19 cellular contexts compared by ENCODE assay signal in the genomic region with DNA sequence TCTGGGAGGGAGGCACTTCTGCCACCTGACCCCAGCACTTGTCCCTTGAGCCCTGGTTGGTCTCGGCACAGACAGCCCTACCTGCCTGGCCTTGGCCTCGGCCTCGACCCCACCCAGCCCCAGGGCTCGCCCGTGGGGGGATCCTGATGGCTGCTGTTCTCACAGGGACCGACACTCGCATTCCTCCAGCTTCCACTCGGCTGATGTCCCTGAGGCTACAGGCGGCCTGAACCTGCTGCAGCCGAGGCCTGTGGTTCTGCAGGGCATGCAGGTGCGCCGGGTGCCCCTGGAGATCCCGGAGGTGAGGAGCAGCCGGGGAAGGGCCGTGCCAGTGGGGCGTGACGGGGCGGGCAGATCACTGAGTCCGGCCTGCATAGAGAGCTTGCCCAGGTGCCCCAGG. TPM values are rescaled to one million over a fixed set of nuclear protein-coding genes. Genes with fewer than 3 reads are reported as not detected.
DNase-seq lines count a peak whose midpoint lies in the region; ATAC-seq, FAIRE-seq and TF ChIP-seq lines count a peak whose summit lies in the region.
"Had no signal": no experiment of that assay in that cellular context is flagged by ENCODE, and none has a peak within 500 bp of the region (broad histone marks: within the 10 kb centered on the region; RNA-seq: fewer than 3 reads in every experiment).

No MANE protein-coding gene starts in this region.

- POLR2A ChIA-PET in K562 (lab: Yijun Ruan, JAX), result interaction anchor here (1.5 kb wide), 1 partner anchor 10 kb away, joined by 5 read pairs; no protein-coding TSS in a partner anchor

- no peak overlapping the region for H3K18ac ChIP-seq in mesenchymal stem cell (ENCODE audit: low read depth in 1 of 2, low read length in 2 of 2)

- CTCF ChIA-PET in K562 (lab: Yijun Ruan, JAX; ENCODE audit: low intra/inter-chr PET ratio), result no interaction called here

- no peak for TF ChIP-seq RAD21 in K562 (CRISPR knock-in tag; conservative IDR thresholded peaks at IDR 0.05 in 1 of 2, IDR thresholded peaks at IDR 0.05 in 1 of 2)

- in situ Hi-C loops in K562 (cut with MboI), result no loop called here

- no peaks in the 10 kb centered on the region for H3K9me3 Mint-ChIP-seq in activated T-cell treated with anti-CD3 and anti-CD28 coated beads, Interleukin-2, amount 50 U/mL, for 24 hours
- H3K9me3 Mint-ChIP-seq: CD4-positive, alpha-beta T cell had no signal

- H3K4me1 ChIP-seq in K562 (replicated peaks in 1 of 2; ENCODE audit: control insufficient read depth in 2 of 2, insufficient read depth in 2 of 2, low read length in 2 of 2) (peaks cover 6 to 59% of the 10 kb centered on the region in 2 experiments; a peak in 3 of 5 replicates), mesenchymal stem cell (ENCODE audit: control insufficient read depth, insufficient read depth, low read depth, low read length) (peaks cover 41% of the 10 kb centered on the region), upper lobe of right lung (peaks cover 12% of the 10 kb centered on the region)

- ATAC-seq in K562 (no peak), upper lobe of right lung (peak; percentile 40), HG02840 (IDR thresholded peaks at IDR 0.05; ENCODE audit: low FRiP score, unreplicated experiment) (no peak)
- ATAC-seq: A549 had no signal

- H3K4me2 ChIP-seq in K562 (ENCODE audit: insufficient read depth, low read length) (no peak overlapping the region), mesenchymal stem cell (ENCODE audit: low read length, poor library complexity, severe bottlenecking) (peak overlapping the region; percentile 0)
- H3K4me2 ChIP-seq: A549 had no signal

- H2BK12ac ChIP-seq in mesenchymal stem cell (ENCODE audit: low read length in 2 of 2), result no peak overlapping the region

- no peak overlapping the region for H3K4ac ChIP-seq in mesenchymal stem cell (ENCODE audit: low read depth in 1 of 2, low read length in 2 of 2)

- no peaks in the 10 kb centered on the region for H3K9me3 ChIP-seq in K562 (replicated peaks; ENCODE audit: control insufficient read depth, insufficient read depth, low read depth, low read length)
- H3K9me3 ChIP-seq in mesenchymal stem cell (ENCODE audit: control insufficient read depth, low read length), result no peaks in the 10 kb centered on the region
- H3K9me3 ChIP-seq in upper lobe of right lung, result no peaks in the 10 kb centered on the region
- H3K9me3 ChIP-seq: A549, Caco-2 had no signal

- H2BK120ac ChIP-seq in mesenchymal stem cell (ENCODE audit: low read depth, low read length), result no peak overlapping the region

- H4K8ac ChIP-seq in mesenchymal stem cell (ENCODE audit: low read length), result no peak overlapping the region

- WGBS in K562 (ENCODE audit: insufficient coverage, low coverage, missing lambda C conversion rate), result 96% methylated on average over 13 of the region's 19 CpGs
- WGBS in mesenchymal stem cell, result 95% methylated on average over 19 of the region's 19 CpGs

- H3K79me2 ChIP-seq in K562 (ENCODE audit: control insufficient read depth, insufficient read depth, low read length), result peaks cover 24% of the 10 kb centered on the region

- no peaks in the 10 kb centered on the region; the same call in 1 of the 2 replicates for H4K20me1 ChIP-seq in K562 (replicated peaks; ENCODE audit: control insufficient read depth, insufficient read depth, low read length)

- no peak overlapping the region for H3K4me3 Mint-ChIP-seq in activated T-cell treated with anti-CD3 and anti-CD28 coated beads, Interleukin-2, amount 50 U/mL, for 24 hours

- no peak overlapping the region for H3K23ac ChIP-seq in mesenchymal stem cell (ENCODE audit: low read length in 2 of 2)

- BruUV-seq in K562 (replicated peaks; lab: Mats Ljungman, UMichigan), result no TSS peak

- no peak overlapping the region for H3K14ac ChIP-seq in mesenchymal stem cell (ENCODE audit: low read length in 2 of 2)

- TF ChIP-seq CTCF in K562 (IDR thresholded peaks at IDR 0.05 in 2 of 3, conservative IDR thresholded peaks at IDR 0.05 in 1 of 3; ENCODE audit: insufficient read depth in 2 of 3, low read depth in 1 of 3, low read length in 3 of 3) (no peak), upper lobe of right lung (IDR thresholded peaks at IDR 0.05) (no peak)

- H3K4me1 Mint-ChIP-seq in activated T-cell treated with anti-CD3 and anti-CD28 coated beads, Interleukin-2, amount 50 U/mL, for 24 hours (ENCODE audit: low read depth), result peaks cover 30% of the 10 kb centered on the region

- H3K4me3 ChIP-seq in K562, result no peak overlapping the region
- H3K4me3 ChIP-seq in mesenchymal stem cell (ENCODE audit: insufficient read depth in 1 of 2, low read depth in 1 of 2, low read length in 2 of 2), result no peak overlapping the region
- H3K4me3 ChIP-seq in upper lobe of right lung, result no peak overlapping the region
- H3K4me3 ChIP-seq: A549, GM23248 had no signal

- no peaks in the 10 kb centered on the region for H3K9me1 ChIP-seq in K562 (ENCODE audit: control insufficient read depth, insufficient read depth, low read length)

- peaks cover 84% of the 10 kb centered on the region; the same call in 2 of the 3 replicates for H3K36me3 ChIP-seq in K562 (ENCODE audit: control insufficient read depth, insufficient read depth, low read length)
- peaks cover 80 to 84% of the 10 kb centered on the region in 2 experiments for H3K36me3 ChIP-seq in mesenchymal stem cell (ENCODE audit: control insufficient read depth in 1 of 2, insufficient read depth in 2 of 2, low read depth in 1 of 2, low read length in 2 of 2)
- H3K36me3 ChIP-seq in upper lobe of right lung, result peaks cover 69% of the 10 kb centered on the region

- H3K27ac ChIP-seq in K562 (ENCODE audit: extremely low read depth, low read depth, low read length) (no peak overlapping the region), mesenchymal stem cell (ENCODE audit: low read length, poor library complexity, severe bottlenecking) (peak overlapping the region; percentile 5), upper lobe of right lung (no peak overlapping the region)
- H3K27ac ChIP-seq: 22Rv1, A549, C4-2B, GM23248 had no signal

- H3K27me3 ChIP-seq in K562 (ENCODE audit: control insufficient read depth in 2 of 2, insufficient read depth in 2 of 2, low read length in 2 of 2), result no peaks in the 10 kb centered on the region
- H3K27me3 ChIP-seq in mesenchymal stem cell (ENCODE audit: control insufficient read depth in 1 of 2, insufficient read depth in 1 of 2, low read length in 2 of 2), result no peaks in the 10 kb centered on the region
- H3K27me3 ChIP-seq in upper lobe of right lung, result no peaks in the 10 kb centered on the region

- no peak overlapping the region for H2AK5ac ChIP-seq in mesenchymal stem cell (ENCODE audit: low read length, severe bottlenecking)

- H3K9ac ChIP-seq in K562 (ENCODE audit: insufficient read depth in 1 of 2, low read depth in 2 of 2, low read length in 2 of 2) (no peak overlapping the region; a peak in 1 of 4 replicates), mesenchymal stem cell (ENCODE audit: low read length) (no peak overlapping the region)
- H3K9ac ChIP-seq: GM23248 had no signal

- TF ChIP-seq EP300 in K562 (IDR thresholded peaks at IDR 0.05; ENCODE audit: low read length), result no peak

- H3K79me1 ChIP-seq in mesenchymal stem cell (replicated peaks; ENCODE audit: low read length, poor library complexity, severe bottlenecking), result peaks cover 39% of the 10 kb centered on the region

- H2AFZ ChIP-seq in K562 (ENCODE audit: low read depth, low read length) (no peak overlapping the region), mesenchymal stem cell (ENCODE audit: low read depth, low read length) (no peak overlapping the region)
- H2AFZ ChIP-seq: GM23248 had no signal

- no peak overlapping the region for H2BK15ac ChIP-seq in mesenchymal stem cell (ENCODE audit: low read depth, poor library complexity, severe bottlenecking)

- no peak for TF ChIP-seq POLR2A in K562 (conservative IDR thresholded peaks at IDR 0.05)

- no peak for FAIRE-seq in K562 (lab: Jason Lieb, UNC)
- FAIRE-seq: A549, D721Med, GM19239, H54 had no signal

- no peak overlapping the region for H2BK5ac ChIP-seq in mesenchymal stem cell (ENCODE audit: low read depth, low read length, poor library complexity, severe bottlenecking)

- DNase-seq in activated T-cell treated with anti-CD3 and anti-CD28 coated beads, Interleukin-2, amount 50 U/mL, for 24 hours, result no peak
- DNase-seq in activated T-cell treated with anti-CD3 and anti-CD28 coated beads, Interleukin-2, amount 50 U/mL, for 1 hour, result no peak
- no peak for DNase-seq in K562 (ENCODE audit: extremely low read depth in 1 of 4, low spot score in 3 of 4)
- DNase-seq in mesenchymal stem cell, result no peak
- no peak for DNase-seq in upper lobe of right lung
- DNase-seq in EL, result no peak
- DNase-seq: AML-193; Caco-2; CD4-positive, alpha-beta T cell; GDM1; GM23248; HCEC 1CT had no signal

- H3K27me3 Mint-ChIP-seq in activated T-cell treated with anti-CD3 and anti-CD28 coated beads, Interleukin-2, amount 50 U/mL, for 24 hours, result no peaks in the 10 kb centered on the region
- H3K27me3 Mint-ChIP-seq: CD4-positive, alpha-beta T cell had no signal

- peaks cover 92% of the 10 kb centered on the region for H3K36me3 Mint-ChIP-seq in activated T-cell treated with anti-CD3 and anti-CD28 coated beads, Interleukin-2, amount 50 U/mL, for 24 hours (ENCODE audit: low read depth)

- intact Hi-C loops in K562 (cut with micrococcal nuclease) (no loop called here), upper lobe of right lung (cut with DNase I) (no loop called here)

- no peak overlapping the region for H4K91ac ChIP-seq in mesenchymal stem cell (ENCODE audit: low read length)

- peak overlapping the region; percentile 44 for H3K27ac Mint-ChIP-seq in activated T-cell treated with anti-CD3 and anti-CD28 coated beads, Interleukin-2, amount 50 U/mL, for 24 hours
- H3K27ac Mint-ChIP-seq: CD4-positive, alpha-beta T cell had no signal

RNA-seq across cellular contexts. Expression of a gene that starts 5.1 kb away (rescaled TPM):
- 75.0 and 267 TPM in 2 replicates for total RNA-seq in K562 (2011; cell fraction: chromatin; rRNA removed; ENCODE audit: low replicate concordance)
- 170 and 187 TPM in 2 replicates for total RNA-seq in K562 (2011; cell fraction: nucleolus; rRNA removed)
- total RNA-seq in K562 (2011; cell fraction: nucleoplasm; rRNA removed), result 110 and 119 TPM in 2 replicates
- total RNA-seq in K562 (2014; rRNA removed), result 21.3 and 24.3 TPM in 2 replicates
- total RNA-seq in K562 (2014; rRNA removed; fragmentation: Illumina TruSeq; extraction: Trizol), result 2.5 and 4.3 TPM in 2 replicates
- total RNA-seq in K562 (2015; rRNA removed; fragmentation: Illumina TruSeq; extraction: Trizol), result 13.9 and 14.1 TPM in 2 replicates
- 40.0 and 47.8 TPM in 2 replicates for total RNA-seq in K562 (2021)
- polyA plus RNA-seq in K562 (2011; rRNA removed), result 9.2 and 19.0 TPM in 2 replicates
- polyA plus RNA-seq in K562 (2011; cell fraction: cytosol; rRNA removed), result 17.7 and 33.4 TPM in 2 replicates
- 87.8 and 157 TPM in 2 replicates for polyA plus RNA-seq in K562 (2011; cell fraction: nucleus; rRNA removed)
- 25.3 and 40.1 TPM in 2 replicates for polyA plus RNA-seq in K562 (2012)
- polyA plus RNA-seq in K562 (2014; fragmentation: Illumina TruSeq; extraction: Trizol), result 12.8 and 28.6 TPM in 2 replicates
- polyA plus RNA-seq in K562 (2014; fragmentation: Nextera tagmentation; extraction: Ambion mirVana), result under 1 TPM; 0.11 to 0.29 TPM
- polyA plus RNA-seq in K562 (2014; rRNA removed), result 30.1 and 32.8 TPM in 2 replicates
- polyA minus RNA-seq in K562 (2011; rRNA and poly(A)+ RNA removed), result 8.4 and 10.6 TPM in 2 replicates
- polyA minus RNA-seq in K562 (2011; cell fraction: cytosol; rRNA and poly(A)+ RNA removed), result 25.9 and 35.1 TPM in 2 replicates
- polyA minus RNA-seq in K562 (2011; cell fraction: nucleus; rRNA and poly(A)+ RNA removed), result 43.0 and 43.9 TPM in 2 replicates
- 21.5 TPM for polyA plus RNA-seq in mesenchymal stem cell (2013, experiment 1 of 2)
- polyA plus RNA-seq in mesenchymal stem cell (2013, experiment 2 of 2), result 19.8 TPM
- total RNA-seq in upper lobe of right lung, result 34.0 TPM

RNA-seq across cellular contexts. Expression of a gene that starts 6.6 kb away (rescaled TPM):
- total RNA-seq in K562 (2011; cell fraction: chromatin; rRNA removed; ENCODE audit: low replicate concordance), result 60.6 and 168 TPM in 2 replicates
- total RNA-seq in K562 (2011; cell fraction: nucleolus; rRNA removed), result 72.6 and 83.4 TPM in 2 replicates
- total RNA-seq in K562 (2011; cell fraction: nucleoplasm; rRNA removed), result 51.5 and 63.5 TPM in 2 replicates
- total RNA-seq in K562 (2014; rRNA removed) (28.7 and 39.9 TPM in 2 replicates), K562 (2014; rRNA removed; fragmentation: Illumina TruSeq; extraction: Trizol) (5.4 and 9.0 TPM in 2 replicates), K562 (2015; rRNA removed; fragmentation: Illumina TruSeq; extraction: Trizol) (18.2 and 20.5 TPM in 2 replicates), K562 (2021) (42.7 and 47.7 TPM in 2 replicates), upper lobe of right lung (106 TPM)
- polyA plus RNA-seq in K562 (2011; rRNA removed) (13.1 and 18.0 TPM in 2 replicates), K562 (2014; fragmentation: Illumina TruSeq; extraction: Trizol) (12.2 and 23.0 TPM in 2 replicates), K562 (2014; fragmentation: Nextera tagmentation; extraction: Ambion mirVana) (1 to 10 TPM in 1 of 2 experiments, under 1 TPM in 1; 0.77 to 1.6 TPM), K562 (2014; rRNA removed) (25.0 and 31.6 TPM in 2 replicates)
- polyA plus RNA-seq in K562 (2011; cell fraction: cytosol; rRNA removed), result 19.3 and 52.1 TPM in 2 replicates
- polyA plus RNA-seq in K562 (2011; cell fraction: nucleus; rRNA removed), result 31.1 and 52.1 TPM in 2 replicates
- 35.9 and 37.4 TPM in 2 replicates for polyA plus RNA-seq in K562 (2012)
- polyA minus RNA-seq in K562 (2011; rRNA and poly(A)+ RNA removed), result 14.7 TPM in 2 replicates
- polyA minus RNA-seq in K562 (2011; cell fraction: cytosol; rRNA and poly(A)+ RNA removed), result 23.4 and 26.2 TPM in 2 replicates
- 24.2 and 31.1 TPM in 2 replicates for polyA minus RNA-seq in K562 (2011; cell fraction: nucleus; rRNA and poly(A)+ RNA removed)
- polyA plus RNA-seq in mesenchymal stem cell (2013, experiment 1 of 2), result 36.7 TPM
- polyA plus RNA-seq in mesenchymal stem cell (2013, experiment 2 of 2), result 36.1 TPM

RNA-seq across cellular contexts. Expression of a gene that starts 17.2 kb away (rescaled TPM):
- 26.8 and 126 TPM in 2 replicates for total RNA-seq in K562 (2011; cell fraction: chromatin; rRNA removed; ENCODE audit: low replicate concordance)
- 79.4 and 96.4 TPM in 2 replicates for total RNA-seq in K562 (2011; cell fraction: nucleolus; rRNA removed)
- total RNA-seq in K562 (2011; cell fraction: nucleoplasm; rRNA removed), result 35.7 and 43.0 TPM in 2 replicates
- 45.7 and 56.0 TPM in 2 replicates for total RNA-seq in K562 (2014; rRNA removed)
- total RNA-seq in K562 (2014; rRNA removed; fragmentation: Illumina TruSeq; extraction: Trizol), result 12.4 and 14.2 TPM in 2 replicates
- 28.3 and 29.2 TPM in 2 replicates for total RNA-seq in K562 (2015; rRNA removed; fragmentation: Illumina TruSeq; extraction: Trizol)
- total RNA-seq in K562 (2021), result 83.1 and 85.8 TPM in 2 replicates
- polyA plus RNA-seq in K562 (2011; rRNA removed), result 16.8 and 31.3 TPM in 2 replicates
- polyA plus RNA-seq in K562 (2011; cell fraction: cytosol; rRNA removed), result 19.5 and 74.2 TPM in 2 replicates
- polyA plus RNA-seq in K562 (2011; cell fraction: nucleus; rRNA removed), result 72.0 and 175 TPM in 2 replicates
- 54.8 and 65.0 TPM in 2 replicates for polyA plus RNA-seq in K562 (2012)
- polyA plus RNA-seq in K562 (2014; fragmentation: Illumina TruSeq; extraction: Trizol), result 15.5 and 30.0 TPM in 2 replicates
- 1 to 10 TPM in 1 of 2 experiments, under 1 TPM in 1; 0.25 to 1.4 TPM for polyA plus RNA-seq in K562 (2014; fragmentation: Nextera tagmentation; extraction: Ambion mirVana)
- 34.7 and 37.2 TPM in 2 replicates for polyA plus RNA-seq in K562 (2014; rRNA removed)
- 15.4 and 26.3 TPM in 2 replicates for polyA minus RNA-seq in K562 (2011; rRNA and poly(A)+ RNA removed)
- polyA minus RNA-seq in K562 (2011; cell fraction: cytosol; rRNA and poly(A)+ RNA removed), result 43.1 and 44.1 TPM in 2 replicates
- polyA minus RNA-seq in K562 (2011; cell fraction: nucleus; rRNA and poly(A)+ RNA removed), result 26.3 and 33.0 TPM in 2 replicates
- polyA plus RNA-seq in mesenchymal stem cell (2013, experiment 1 of 2), result 35.0 TPM
- 34.6 TPM for polyA plus RNA-seq in mesenchymal stem cell (2013, experiment 2 of 2)
- total RNA-seq in upper lobe of right lung, result 86.5 TPM

RNA-seq across cellular contexts. Expression of a gene that starts 25.1 kb away (rescaled TPM):
- total RNA-seq in K562 (2011; cell fraction: chromatin; rRNA removed; ENCODE audit: low replicate concordance), result 0.33 and 1.00 TPM in 2 replicates
- 0.26 TPM in 1 of 2 replicates, not detected in the other for total RNA-seq in K562 (2011; cell fraction: nucleolus; rRNA removed)
- 0.29 TPM in 1 of 2 replicates, not detected in the other for total RNA-seq in K562 (2011; cell fraction: nucleoplasm; rRNA removed)
- total RNA-seq in K562 (2014; rRNA removed) (not detected in 2 replicates), K562 (2014; rRNA removed; fragmentation: Illumina TruSeq; extraction: Trizol) (not detected in 2 replicates), K562 (2015; rRNA removed; fragmentation: Illumina TruSeq; extraction: Trizol) (not detected in 2 replicates), K562 (2021) (0.40 TPM in 1 of 2 replicates, not detected in the other), upper lobe of right lung (1.3 TPM)
- polyA plus RNA-seq in K562 (2011; rRNA removed) (not detected in 2 replicates), K562 (2014; fragmentation: Illumina TruSeq; extraction: Trizol) (not detected in 2 replicates), K562 (2014; fragmentation: Nextera tagmentation; extraction: Ambion mirVana) (not detected), K562 (2014; rRNA removed) (0.07 TPM in 1 of 2 replicates, not detected in the other)
- polyA plus RNA-seq in K562 (2011; cell fraction: cytosol; rRNA removed), result 0.28 TPM in 1 of 2 replicates, not detected in the other
- not detected in 2 replicates for polyA plus RNA-seq in K562 (2011; cell fraction: nucleus; rRNA removed)
- polyA plus RNA-seq in K562 (2012), result 0.39 and 0.58 TPM in 2 replicates
- polyA minus RNA-seq in K562 (2011; rRNA and poly(A)+ RNA removed), result not detected in 2 replicates
- polyA minus RNA-seq in K562 (2011; cell fraction: cytosol; rRNA and poly(A)+ RNA removed), result not detected in 2 replicates
- 0.27 TPM in 1 of 2 replicates, not detected in the other for polyA minus RNA-seq in K562 (2011; cell fraction: nucleus; rRNA and poly(A)+ RNA removed)
- 0.04 TPM for polyA plus RNA-seq in mesenchymal stem cell (2013, experiment 1 of 2)
- 0.08 TPM for polyA plus RNA-seq in mesenchymal stem cell (2013, experiment 2 of 2)
- total RNA-seq: GM23248 had no signal
- polyA plus RNA-seq: GM23248 had no signal

RNA-seq across cellular contexts. Expression of a gene that starts 42.0 kb away (rescaled TPM):
- 79.5 and 201 TPM in 2 replicates for total RNA-seq in K562 (2011; cell fraction: chromatin; rRNA removed; ENCODE audit: low replicate concordance)
- total RNA-seq in K562 (2011; cell fraction: nucleolus; rRNA removed), result 107 and 114 TPM in 2 replicates
- 101 and 117 TPM in 2 replicates for total RNA-seq in K562 (2011; cell fraction: nucleoplasm; rRNA removed)
- 33.4 and 37.6 TPM in 2 replicates for total RNA-seq in K562 (2014; rRNA removed)
- total RNA-seq in K562 (2014; rRNA removed; fragmentation: Illumina TruSeq; extraction: Trizol), result 13.6 and 14.2 TPM in 2 replicates
- 20.6 and 21.0 TPM in 2 replicates for total RNA-seq in K562 (2015; rRNA removed; fragmentation: Illumina TruSeq; extraction: Trizol)
- 52.2 and 62.0 TPM in 2 replicates for total RNA-seq in K562 (2021)
- 17.0 and 30.8 TPM in 2 replicates for polyA plus RNA-seq in K562 (2011; rRNA removed)
- polyA plus RNA-seq in K562 (2011; cell fraction: cytosol; rRNA removed), result 15.4 and 23.1 TPM in 2 replicates
- polyA plus RNA-seq in K562 (2011; cell fraction: nucleus; rRNA removed), result 129 and 168 TPM in 2 replicates
- polyA plus RNA-seq in K562 (2012), result 45.8 and 53.1 TPM in 2 replicates
- polyA plus RNA-seq in K562 (2014; fragmentation: Illumina TruSeq; extraction: Trizol), result 46.8 and 67.4 TPM in 2 replicates
- 1 to 10 TPM; 6.0 to 6.4 TPM for polyA plus RNA-seq in K562 (2014; fragmentation: Nextera tagmentation; extraction: Ambion mirVana)
- polyA plus RNA-seq in K562 (2014; rRNA removed), result 30.1 and 31.1 TPM in 2 replicates
- 24.3 and 24.4 TPM in 2 replicates for polyA minus RNA-seq in K562 (2011; rRNA and poly(A)+ RNA removed)
- polyA minus RNA-seq in K562 (2011; cell fraction: cytosol; rRNA and poly(A)+ RNA removed), result 25.8 and 34.8 TPM in 2 replicates
- polyA minus RNA-seq in K562 (2011; cell fraction: nucleus; rRNA and poly(A)+ RNA removed), result 58.0 and 73.5 TPM in 2 replicates
- 76.9 TPM for polyA plus RNA-seq in mesenchymal stem cell (2013, experiment 1 of 2)
- polyA plus RNA-seq in mesenchymal stem cell (2013, experiment 2 of 2), result 76.3 TPM
- 68.2 TPM for total RNA-seq in upper lobe of right lung
